In the genomic region with DNA sequence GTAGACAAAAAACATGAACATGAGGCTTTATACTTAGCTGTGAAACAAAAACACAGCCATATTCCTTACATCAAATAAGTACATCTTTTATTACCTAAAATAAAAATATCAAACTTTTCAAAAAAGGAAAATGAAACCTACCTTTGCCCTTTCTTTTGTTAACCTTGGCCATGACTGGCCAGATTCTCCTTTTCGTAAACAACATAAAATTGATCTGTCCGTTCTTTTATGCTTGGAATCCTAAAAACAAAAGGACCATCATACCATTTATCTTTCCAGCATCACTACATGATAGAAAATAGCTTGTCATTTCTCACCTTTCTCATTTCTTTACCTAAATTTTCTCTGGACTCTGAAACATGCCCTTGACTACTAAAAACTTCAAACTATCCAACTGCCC, we compare ENCODE assay signal across 1 cellular context.
TF ChIP-seq lines count a peak whose summit lies in the region.

No MANE protein-coding gene starts in this region.

TF ChIP-seq in K562, 482 proteins besides CTCF, POLR2A, EP300 and RAD21:
- TF ChIP-seq ZNF316 (IDR thresholded peaks at IDR 0.05) (0 out of 2 replicates have a peak, but pooled peaks have one; percentile 12), FOXK2 (conservative IDR thresholded peaks at IDR 0.05 in 1 of 2, IDR thresholded peaks at IDR 0.05 in 1 of 2; ENCODE audit: low read depth in 2 of 2) (no peak), ZEB2 (IDR thresholded peaks at IDR 0.05) (no peak)
